Comparison of ENCODE assay signal across 13 cellular contexts in genomic region chr11:107785401-107785800, GRCh38.
DNase-seq lines count a peak whose midpoint lies in the region; ATAC-seq, FAIRE-seq and TF ChIP-seq lines count a peak whose summit lies in the region.
"Had no signal": no experiment of that assay in that cellular context is flagged by ENCODE, and none has a peak within 500 bp of the region (broad histone marks: within the 10 kb centered on the region; RNA-seq: fewer than 3 reads in every experiment).

No MANE protein-coding gene starts in this region.

- no peak for FAIRE-seq in GM19239 (lab: Jason Lieb, UNC)
- FAIRE-seq: frontal cortex had no signal

- no peak overlapping the region for H3K4me3 ChIP-seq in epithelial cell of proximal tubule (ENCODE audit: low read depth, low read length)
- H3K4me3 ChIP-seq: colonic mucosa had no signal

- TF ChIP-seq CTCF in epithelial cell of proximal tubule (conservative IDR thresholded peaks at IDR 0.05; ENCODE audit: low read depth, low read length) = no peak

- ATAC-seq in HG03565 (IDR thresholded peaks at IDR 0.05; ENCODE audit: unreplicated experiment) = peak; percentile 36
- ATAC-seq: left lobe of liver had no signal

- peak; percentile 53 for DNase-seq in activated CD4-positive, alpha-beta T cell treated with anti-CD3 and anti-CD28 coated beads for 48 hours
- no peak for DNase-seq in activated CD4-positive, alpha-beta T cell treated with anti-CD3 and anti-CD28 coated beads for 1 hour
- DNase-seq in epithelial cell of proximal tubule (ENCODE audit: low read depth) (peak; percentile 86), GM19239 (ENCODE audit: insufficient read length, low spot score) (no peak), AG08395 (ENCODE audit: low spot score) (no peak), NCI-H146 (lab: John Stamatoyannopoulos, UW) (no peak)
- peak; percentile 22 to 59 for DNase-seq in stimulated activated CD4-positive, alpha-beta T cell treated with anti-CD3 and anti-CD28 coated beads, Interleukin-2, amount 100 ng/mL, for 24 hours
- DNase-seq: activated gamma-delta T cell, colonic mucosa, NCI-H2081 treated with DMSO at 0.1 percent for 48 hours had no signal

Comparison
In these comparisons a context has a peak if more than half of its experiments do, and no peak if none do; other contexts are left out.
1. DNase-seq: peak in activated CD4-positive, alpha-beta T cell treated with anti-CD3 and anti-CD28 coated beads for 48 hours (single experiment), epithelial cell of proximal tubule (single experiment) and stimulated activated CD4-positive, alpha-beta T cell treated with anti-CD3 and anti-CD28 coated beads, Interleukin-2, amount 100 ng/mL, for 24 hours (2 of 2); none in activated CD4-positive, alpha-beta T cell treated with anti-CD3 and anti-CD28 coated beads for 1 hour (single experiment), GM19239 (single experiment), AG08395 (single experiment) and NCI-H146 (single experiment).